Comparison of ENCODE assay signal across 1 cellular context in genomic region chr9:127396253-127396807, GRCh38.
TF ChIP-seq lines count a peak whose summit lies in the region.

No MANE protein-coding gene starts in this region.

TF ChIP-seq in GM12878, 131 proteins besides CTCF, POLR2A, EP300 and RAD21 (continued from another document):
- TF ChIP-seq BCLAF1 (IDR thresholded peaks at IDR 0.05) (no peak), PAX5 (IDR thresholded peaks at IDR 0.05; ENCODE audit: borderline replicate concordance, low read depth, low read length) (0 out of 2 replicates have a peak, but pooled peaks have one; percentile 5), E2F8 (IDR thresholded peaks at IDR 0.05; ENCODE audit: low read depth, partially characterized antibody) (peak; percentile 34), IRF4 (IDR thresholded peaks at IDR 0.05; ENCODE audit: low read depth, low read length) (no peak), MXI1 (IDR thresholded peaks at IDR 0.05; ENCODE audit: low read depth, low read length) (peak; percentile 88), ZNF207 (IDR thresholded peaks at IDR 0.05; ENCODE audit: borderline replicate concordance) (peak; percentile 73; the same call in 1 of the 2 replicates), ZNF622 (IDR thresholded peaks at IDR 0.05) (no peak)
TF ChIP-seq in GM12878: peak in this region for 22.
